1 cellular context compared by ENCODE assay signal in genomic region chr22:42805016-42805997, GRCh38.
TF ChIP-seq lines count a peak whose summit lies in the region.

No MANE protein-coding gene starts in this region.

TF ChIP-seq in HepG2, 621 proteins besides CTCF, POLR2A, EP300 and RAD21 (continued from another document and continues in another):
- TF ChIP-seq DZIP1 (CRISPR knock-in tag; IDR thresholded peaks at IDR 0.05) (no peak; the same call in 1 of the 2 replicates), POLR2AphosphoS5 (IDR thresholded peaks at IDR 0.05; ENCODE audit: low read depth, low read length) (no peak), TBX3 (IDR thresholded peaks at IDR 0.05; ENCODE audit: borderline replicate concordance) (no peak), NR2F2 (IDR thresholded peaks at IDR 0.05; ENCODE audit: borderline replicate concordance, low read depth) (peak; percentile 86), YEATS2 (CRISPR knock-in tag; IDR thresholded peaks at IDR 0.05; ENCODE audit: borderline replicate concordance) (no peak), ZNF329 (CRISPR knock-in tag; IDR thresholded peaks at IDR 0.05; ENCODE audit: low read depth) (no peak), PRMT3 (CRISPR knock-in tag; IDR thresholded peaks at IDR 0.05; ENCODE audit: borderline replicate concordance, low read depth) (0 out of 2 replicates have a peak, but pooled peaks have one; percentile 40), TSC22D2 (CRISPR knock-in tag; IDR thresholded peaks at IDR 0.05; ENCODE audit: borderline replicate concordance) (no peak), KDM3A (CRISPR knock-in tag; IDR thresholded peaks at IDR 0.05; ENCODE audit: low read depth) (0 out of 2 replicates have a peak, but pooled peaks have one; percentile 46), YY1 (IDR thresholded peaks at IDR 0.05; ENCODE audit: insufficient read depth, insufficient replicate concordance, low read depth, low read length) (peak; percentile 48), ZBTB49 (CRISPR knock-in tag; IDR thresholded peaks at IDR 0.05; ENCODE audit: borderline replicate concordance) (no peak), ZNF770 (CRISPR knock-in tag; IDR thresholded peaks at IDR 0.05) (peak; percentile 99), ZNF326 (CRISPR knock-in tag; IDR thresholded peaks at IDR 0.05; ENCODE audit: borderline replicate concordance) (no peak), ZNF883 (CRISPR knock-in tag; IDR thresholded peaks at IDR 0.05; ENCODE audit: not compliant biosample characterization) (no peak), STAT5B (CRISPR knock-in tag; IDR thresholded peaks at IDR 0.05) (no peak), CBX2 (IDR thresholded peaks at IDR 0.05; ENCODE audit: low read depth, low read length) (no peak), CBX2 (CRISPR knock-in tag; IDR thresholded peaks at IDR 0.05; ENCODE audit: low read depth) (no peak), GTF2F1 (IDR thresholded peaks at IDR 0.05; ENCODE audit: low read length) (no peak), FOXA1 (IDR thresholded peaks at IDR 0.05) (peak; percentile 35; the same call in 1 of the 2 replicates), FOXA1 (CRISPR knock-in tag; IDR thresholded peaks at IDR 0.05) (peak; percentile 77), SNAPC2 (CRISPR knock-in tag; IDR thresholded peaks at IDR 0.05) (0 out of 2 replicates have a peak, but pooled peaks have one; percentile 46), IKZF1 (IDR thresholded peaks at IDR 0.05) (no peak), HCFC1 (IDR thresholded peaks at IDR 0.05; ENCODE audit: low read depth, low read length) (no peak), ZNF619 (CRISPR knock-in tag; IDR thresholded peaks at IDR 0.05) (no peak), ZFAT (CRISPR knock-in tag; conservative IDR thresholded peaks at IDR 0.05) (no peak), ZBTB1 (CRISPR knock-in tag; IDR thresholded peaks at IDR 0.05; ENCODE audit: borderline replicate concordance) (no peak), HNRNPLL (IDR thresholded peaks at IDR 0.05; ENCODE audit: low read depth, low read length, poor library complexity, severe bottlenecking) (peak; percentile 17), NONO (IDR thresholded peaks at IDR 0.05) (no peak), NONO (CRISPR knock-in tag; conservative IDR thresholded peaks at IDR 0.05) (peak; percentile 67; the same call in 1 of the 2 replicates), SP2 (CRISPR knock-in tag; IDR thresholded peaks at IDR 0.05) (no peak), ZNF296 (CRISPR knock-in tag; conservative IDR thresholded peaks at IDR 0.05) (no peak), NFE2 (CRISPR knock-in tag; IDR thresholded peaks at IDR 0.05) (no peak), ZNF230 (CRISPR knock-in tag; IDR thresholded peaks at IDR 0.05) (0 out of 2 replicates have a peak, but pooled peaks have one; percentile 30), GATA4 (IDR thresholded peaks at IDR 0.05; ENCODE audit: borderline replicate concordance, low read depth) (no peak), TCF7 (IDR thresholded peaks at IDR 0.05; ENCODE audit: low read depth) (peak; percentile 84), ARID3A (IDR thresholded peaks at IDR 0.05; ENCODE audit: low read depth, low read length) (peak; percentile 48; the same call in 1 of the 2 replicates), NCOR1 (IDR thresholded peaks at IDR 0.05; ENCODE audit: borderline replicate concordance, low read length) (no peak; the same call in 1 of the 2 replicates), ZNF260 (CRISPR knock-in tag; IDR thresholded peaks at IDR 0.05; ENCODE audit: borderline replicate concordance, low read depth) (no peak), ZNF225 (CRISPR knock-in tag; IDR thresholded peaks at IDR 0.05) (no peak), ZNF577 (CRISPR knock-in tag; IDR thresholded peaks at IDR 0.05; ENCODE audit: borderline replicate concordance, low read depth) (no peak), HNF1A (IDR thresholded peaks at IDR 0.05; ENCODE audit: low read depth) (peak; percentile 24), HNF1A (CRISPR knock-in tag; IDR thresholded peaks at IDR 0.05; ENCODE audit: borderline replicate concordance) (peak; percentile 79; the same call in 1 of the 2 replicates), CC2D1A (CRISPR knock-in tag; IDR thresholded peaks at IDR 0.05) (no peak), MTA1 (CRISPR knock-in tag; IDR thresholded peaks at IDR 0.05; ENCODE audit: borderline replicate concordance) (0 out of 2 replicates have a peak, but pooled peaks have one; percentile 32), FOXM1 (CRISPR knock-in tag; IDR thresholded peaks at IDR 0.05) (no peak), RFX1 (IDR thresholded peaks at IDR 0.05) (peak; percentile 61; the same call in 1 of the 2 replicates), SALL1 (CRISPR knock-in tag; IDR thresholded peaks at IDR 0.05) (peak; percentile 81), RBFOX2 (IDR thresholded peaks at IDR 0.05; ENCODE audit: low read depth, low read length) (0 out of 2 replicates have a peak, but pooled peaks have one; percentile 49), GMEB2 (CRISPR knock-in tag; IDR thresholded peaks at IDR 0.05; ENCODE audit: low read depth) (no peak), SMC3 (IDR thresholded peaks at IDR 0.05; ENCODE audit: low read length) (no peak)
- TF ChIP-seq, protein P1, sequence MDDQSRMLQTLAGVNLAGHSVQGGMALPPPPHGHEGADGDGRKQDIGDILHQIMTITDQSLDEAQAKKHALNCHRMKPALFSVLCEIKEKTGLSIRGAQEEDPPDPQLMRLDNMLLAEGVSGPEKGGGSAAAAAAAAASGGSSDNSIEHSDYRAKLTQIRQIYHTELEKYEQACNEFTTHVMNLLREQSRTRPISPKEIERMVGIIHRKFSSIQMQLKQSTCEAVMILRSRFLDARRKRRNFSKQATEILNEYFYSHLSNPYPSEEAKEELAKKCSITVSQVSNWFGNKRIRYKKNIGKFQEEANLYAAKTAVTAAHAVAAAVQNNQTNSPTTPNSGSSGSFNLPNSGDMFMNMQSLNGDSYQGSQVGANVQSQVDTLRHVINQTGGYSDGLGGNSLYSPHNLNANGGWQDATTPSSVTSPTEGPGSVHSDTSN (CRISPR knock-in tag; IDR thresholded peaks at IDR 0.05; ENCODE audit: borderline replicate concordance), result no peak
- TF ChIP-seq, protein P2, sequence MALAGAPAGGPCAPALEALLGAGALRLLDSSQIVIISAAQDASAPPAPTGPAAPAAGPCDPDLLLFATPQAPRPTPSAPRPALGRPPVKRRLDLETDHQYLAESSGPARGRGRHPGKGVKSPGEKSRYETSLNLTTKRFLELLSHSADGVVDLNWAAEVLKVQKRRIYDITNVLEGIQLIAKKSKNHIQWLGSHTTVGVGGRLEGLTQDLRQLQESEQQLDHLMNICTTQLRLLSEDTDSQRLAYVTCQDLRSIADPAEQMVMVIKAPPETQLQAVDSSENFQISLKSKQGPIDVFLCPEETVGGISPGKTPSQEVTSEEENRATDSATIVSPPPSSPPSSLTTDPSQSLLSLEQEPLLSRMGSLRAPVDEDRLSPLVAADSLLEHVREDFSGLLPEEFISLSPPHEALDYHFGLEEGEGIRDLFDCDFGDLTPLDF (CRISPR knock-in tag; IDR thresholded peaks at IDR 0.05), result no peak
- TF ChIP-seq, protein P3, sequence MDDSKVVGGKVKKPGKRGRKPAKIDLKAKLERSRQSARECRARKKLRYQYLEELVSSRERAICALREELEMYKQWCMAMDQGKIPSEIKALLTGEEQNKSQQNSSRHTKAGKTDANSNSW (CRISPR knock-in tag; IDR thresholded peaks at IDR 0.05; ENCODE audit: borderline replicate concordance), result no peak
